14 cellular contexts compared by ENCODE assay signal in genomic region chr4:153113061-153113837, GRCh38.
DNase-seq lines count a peak whose midpoint lies in the region; ATAC-seq and TF ChIP-seq lines count a peak whose summit lies in the region.
"Had no signal": no experiment of that assay in that cellular context is flagged by ENCODE, and none has a peak within 500 bp of the region (broad histone marks: within the 10 kb centered on the region; RNA-seq: fewer than 3 reads in every experiment).

No MANE protein-coding gene starts in this region.

- intact Hi-C loops in stomach (cut with DNase I; ENCODE audit: low total_unique reads), result no loop called here

- 83 to 94% (median 89%) methylated on average over 8 of the region's 8 CpGs for WGBS in stomach, 5 donors

- H3K79me2 ChIP-seq in MM.1S (ENCODE audit: low read length), result no peaks in the 10 kb centered on the region

- H3K9me3 ChIP-seq in CD4-positive, CD25-positive, alpha-beta regulatory T cell (ENCODE audit: control insufficient read depth in 2 of 2, low read length in 2 of 2), result no peaks in the 10 kb centered on the region
- H3K9me3 ChIP-seq in MM.1S (replicated peaks; ENCODE audit: insufficient read depth, low read length) (no peaks in the 10 kb centered on the region), stomach (no peaks in the 10 kb centered on the region)
- H3K9me3 ChIP-seq: pancreas, Peyer's patch had no signal

- H3K4me1 Mint-ChIP-seq in CD4-positive, CD25-positive, alpha-beta regulatory T cell, result peaks cover 0 to 21% (median 10%) of the 10 kb centered on the region in 4 donors

- no peaks in the 10 kb centered on the region for H3K36me3 Mint-ChIP-seq in CD4-positive, CD25-positive, alpha-beta regulatory T cell

- no peaks in the 10 kb centered on the region for H3K27me3 Mint-ChIP-seq in CD4-positive, CD25-positive, alpha-beta regulatory T cell
- H3K27me3 Mint-ChIP-seq: CD4-positive, alpha-beta T cell had no signal

- no peak overlapping the region for H3K4me3 Mint-ChIP-seq in CD4-positive, CD25-positive, alpha-beta regulatory T cell
- H3K4me3 Mint-ChIP-seq: CD4-positive, alpha-beta T cell had no signal

- TF ChIP-seq EP300 in stomach (IDR thresholded peaks at IDR 0.05), result no peak

- H3K9me2 ChIP-seq in MM.1S (replicated peaks; ENCODE audit: insufficient read depth, low read length), result no peaks in the 10 kb centered on the region

- peak overlapping the region; percentile 34 for H3K4me3 ChIP-seq in CD4-positive, CD25-positive, alpha-beta regulatory T cell (ENCODE audit: low read depth, low read length)
- H3K4me3 ChIP-seq in MM.1S (ENCODE audit: low read length), result no peak overlapping the region
- no peak overlapping the region for H3K4me3 ChIP-seq in choroid plexus epithelial cell (ENCODE audit: low read depth, low read length)
- H3K4me3 ChIP-seq in stomach, result no peak overlapping the region
- H3K4me3 ChIP-seq: cardiac muscle cell, pancreas, Peyer's patch had no signal

- H3K4me1 ChIP-seq in CD4-positive, CD25-positive, alpha-beta regulatory T cell (ENCODE audit: control insufficient read depth, insufficient read depth, low read length, poor library complexity, severe bottlenecking), result peaks cover 41% of the 10 kb centered on the region
- peaks cover 38% of the 10 kb centered on the region for H3K4me1 ChIP-seq in MM.1S (ENCODE audit: low read length)
- H3K4me1 ChIP-seq in stomach, result peaks cover 14 to 24% (median 18%) of the 10 kb centered on the region in 4 donors

- peak overlapping the region; percentile 50 for H3K4me2 ChIP-seq in MM.1S (ENCODE audit: low read depth, low read length)

- no peak for ATAC-seq in CD4-positive, CD25-positive, alpha-beta regulatory T cell (ENCODE audit: low read depth in 2 of 2)
- no peak for ATAC-seq in GM18511 (IDR thresholded peaks at IDR 0.05; ENCODE audit: unreplicated experiment)
- ATAC-seq: pancreas had no signal

- H3K27ac ChIP-seq in CD4-positive, CD25-positive, alpha-beta regulatory T cell (ENCODE audit: insufficient read depth, low read length, poor library complexity, severe bottlenecking), result no peak overlapping the region
- H3K27ac ChIP-seq in MM.1S (ENCODE audit: low read length), result no peak overlapping the region
- no peak overlapping the region for H3K27ac ChIP-seq in stomach
- H3K27ac ChIP-seq: cardiac muscle cell, pancreas, Peyer's patch had no signal

- no peak for TF ChIP-seq CTCF in MM.1S (IDR thresholded peaks at IDR 0.05; ENCODE audit: low read length)
- TF ChIP-seq CTCF in choroid plexus epithelial cell (conservative IDR thresholded peaks at IDR 0.05; ENCODE audit: low read depth, low read length), result no peak
- no peak for TF ChIP-seq CTCF in stomach (IDR thresholded peaks at IDR 0.05)

- no peaks in the 10 kb centered on the region for H3K36me3 ChIP-seq in CD4-positive, CD25-positive, alpha-beta regulatory T cell (ENCODE audit: control insufficient read depth, insufficient read depth, low read length)
- H3K36me3 ChIP-seq in MM.1S (replicated peaks; ENCODE audit: insufficient read depth, low read length), result no peaks in the 10 kb centered on the region
- no peaks in the 10 kb centered on the region for H3K36me3 ChIP-seq in stomach
- H3K36me3 ChIP-seq: cardiac muscle cell, pancreas, Peyer's patch had no signal

- no peak overlapping the region for H2AFZ ChIP-seq in MM.1S (ENCODE audit: low read length)

- H3K9me3 Mint-ChIP-seq in CD4-positive, CD25-positive, alpha-beta regulatory T cell, result no peaks in the 10 kb centered on the region
- H3K9me3 Mint-ChIP-seq: CD4-positive, alpha-beta T cell had no signal

- H3F3A ChIP-seq in MM.1S (ENCODE audit: insufficient read depth, low read length), result peaks cover 20% of the 10 kb centered on the region

- no peak overlapping the region for H3K9ac ChIP-seq in MM.1S (ENCODE audit: low read length)

- peak; percentile 65 for DNase-seq in A172 (ENCODE audit: low spot score)
- peak in 1 of 3 donors; percentile 26 for DNase-seq in CD4-positive, CD25-positive, alpha-beta regulatory T cell
- DNase-seq in MM.1S, result peak; percentile 51
- DNase-seq in choroid plexus epithelial cell (ENCODE audit: low read depth), result peak; percentile 42
- no peak for DNase-seq in stomach
- DNase-seq in putamen (ENCODE audit: low spot score), result no peak
- no peak for DNase-seq in NCI-H2029 treated with DMSO at 0.1 percent for 48 hours (lab: John Stamatoyannopoulos, UW)
- DNase-seq: erythroblast; pancreas; Peyer's patch; stimulated activated CD4-positive, alpha-beta T cell treated with anti-CD3 and anti-CD28 coated beads, Interleukin-4, amount 100 ng/mL, for 4 hours had no signal

- H3K27me3 ChIP-seq in CD4-positive, CD25-positive, alpha-beta regulatory T cell (ENCODE audit: control insufficient read depth, insufficient read depth, low read length), result no peaks in the 10 kb centered on the region
- H3K27me3 ChIP-seq in MM.1S (replicated peaks; ENCODE audit: insufficient read depth, low read length) (no peaks in the 10 kb centered on the region), stomach (no peaks in the 10 kb centered on the region)
- H3K27me3 ChIP-seq: cardiac muscle cell, pancreas, Peyer's patch had no signal

- TF ChIP-seq POLR2A in stomach (IDR thresholded peaks at IDR 0.05), result no peak

- H4K20me1 ChIP-seq in MM.1S (ENCODE audit: insufficient read depth, low read length), result no peaks in the 10 kb centered on the region

- no peak overlapping the region for H3K27ac Mint-ChIP-seq in CD4-positive, CD25-positive, alpha-beta regulatory T cell
- H3K27ac Mint-ChIP-seq: CD4-positive, alpha-beta T cell had no signal

Comparison
In these comparisons a context has a peak if more than half of its experiments do, and no peak if none do; other contexts are left out.
1. DNase-seq: peak in A172 (single experiment), MM.1S (single experiment) and choroid plexus epithelial cell (single experiment); none in stomach (single experiment), putamen (single experiment) and NCI-H2029 treated with DMSO at 0.1 percent for 48 hours (single experiment).